ENCODE assay signal across 1 cellular context in the genomic region with DNA sequence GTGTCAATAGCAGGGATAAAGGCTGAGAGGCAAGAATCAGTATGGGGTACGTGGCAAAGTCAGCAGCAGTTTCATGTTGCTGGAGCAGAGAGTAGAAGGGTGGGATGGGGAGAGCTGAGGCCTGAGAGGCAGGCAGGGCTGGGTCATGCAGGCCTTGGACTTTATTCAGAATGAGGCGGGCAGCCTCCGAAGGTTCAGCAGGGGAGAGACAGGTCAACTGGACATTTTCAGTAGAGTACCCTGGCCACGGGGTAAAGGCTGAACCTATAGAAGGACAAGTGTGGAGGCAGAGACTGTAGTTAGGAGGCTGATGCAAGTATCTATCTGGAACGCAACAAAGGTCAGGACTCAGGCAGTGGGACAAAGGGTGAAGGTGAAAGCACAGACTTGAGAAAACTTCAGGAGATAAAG.
TF ChIP-seq lines count a peak whose summit lies in the region.

No MANE protein-coding gene starts in this region.

TF ChIP-seq in K562, 482 proteins besides CTCF, POLR2A, EP300 and RAD21:
- TF ChIP-seq ZNF589 (CRISPR knock-in tag; IDR thresholded peaks at IDR 0.05; ENCODE audit: low read depth) (peak; percentile 66; the same call in 1 of the 2 replicates), NR2C2 (CRISPR knock-in tag; IDR thresholded peaks at IDR 0.05) (no peak), NR2C2 (tag; IDR thresholded peaks at IDR 0.05) (peak; percentile 70), ZNF224 (CRISPR knock-in tag; IDR thresholded peaks at IDR 0.05) (no peak), TAF7 (tag; IDR thresholded peaks at IDR 0.05) (0 out of 2 replicates have a peak, but pooled peaks have one; percentile 35), ZBTB8A (IDR thresholded peaks at IDR 0.05; ENCODE audit: partially characterized antibody) (no peak), ESRRA (IDR thresholded peaks at IDR 0.05; ENCODE audit: borderline replicate concordance, low read depth) (peak; percentile 91), ZNF197 (CRISPR knock-in tag; IDR thresholded peaks at IDR 0.05; ENCODE audit: low read depth) (no peak), CTBP1 (IDR thresholded peaks at IDR 0.05; ENCODE audit: borderline replicate concordance) (peak; percentile 44), SMAD1 (IDR thresholded peaks at IDR 0.05; ENCODE audit: low read depth, low read length, partially characterized antibody) (no peak), CEBPG (CRISPR knock-in tag; IDR thresholded peaks at IDR 0.05) (peak; percentile 72), CEBPG (tag; conservative IDR thresholded peaks at IDR 0.05 in 1 of 2, IDR thresholded peaks at IDR 0.05 in 1 of 2) (peak in 1 of 2 experiments; percentile 62; a peak in 2 of 4 replicates), ARID1B (IDR thresholded peaks at IDR 0.05) (no peak), NR2C1 (IDR thresholded peaks at IDR 0.05) (peak; percentile 70; the same call in 1 of the 2 replicates), NR2C1 (tag; IDR thresholded peaks at IDR 0.05) (peak; percentile 90), CXXC5 (CRISPR knock-in tag; IDR thresholded peaks at IDR 0.05) (0 out of 2 replicates have a peak, but pooled peaks have one; percentile 15), SMAD2 (IDR thresholded peaks at IDR 0.05; ENCODE audit: low read depth, low read length) (no peak), ZNF699 (CRISPR knock-in tag; IDR thresholded peaks at IDR 0.05; ENCODE audit: insufficient replicate concordance) (no peak), ZNF764 (CRISPR knock-in tag; IDR thresholded peaks at IDR 0.05; ENCODE audit: low read depth) (no peak), SMAD4 (CRISPR knock-in tag; conservative IDR thresholded peaks at IDR 0.05) (0 out of 2 replicates have a peak, but pooled peaks have one; percentile 26), ZNF584 (CRISPR knock-in tag; IDR thresholded peaks at IDR 0.05; ENCODE audit: low read depth) (no peak), ZNF175 (CRISPR knock-in tag; IDR thresholded peaks at IDR 0.05; ENCODE audit: low read depth) (peak; percentile 78; the same call in 1 of the 2 replicates), KAT7 (CRISPR knock-in tag; IDR thresholded peaks at IDR 0.05; ENCODE audit: borderline replicate concordance) (no peak), TRIM24 (IDR thresholded peaks at IDR 0.05) (peak; percentile 63 to 66; a peak in 2 of 4 replicates), CHD1 (IDR thresholded peaks at IDR 0.05; ENCODE audit: low read length) (no peak)
- TF ChIP-seq, protein P1, sequence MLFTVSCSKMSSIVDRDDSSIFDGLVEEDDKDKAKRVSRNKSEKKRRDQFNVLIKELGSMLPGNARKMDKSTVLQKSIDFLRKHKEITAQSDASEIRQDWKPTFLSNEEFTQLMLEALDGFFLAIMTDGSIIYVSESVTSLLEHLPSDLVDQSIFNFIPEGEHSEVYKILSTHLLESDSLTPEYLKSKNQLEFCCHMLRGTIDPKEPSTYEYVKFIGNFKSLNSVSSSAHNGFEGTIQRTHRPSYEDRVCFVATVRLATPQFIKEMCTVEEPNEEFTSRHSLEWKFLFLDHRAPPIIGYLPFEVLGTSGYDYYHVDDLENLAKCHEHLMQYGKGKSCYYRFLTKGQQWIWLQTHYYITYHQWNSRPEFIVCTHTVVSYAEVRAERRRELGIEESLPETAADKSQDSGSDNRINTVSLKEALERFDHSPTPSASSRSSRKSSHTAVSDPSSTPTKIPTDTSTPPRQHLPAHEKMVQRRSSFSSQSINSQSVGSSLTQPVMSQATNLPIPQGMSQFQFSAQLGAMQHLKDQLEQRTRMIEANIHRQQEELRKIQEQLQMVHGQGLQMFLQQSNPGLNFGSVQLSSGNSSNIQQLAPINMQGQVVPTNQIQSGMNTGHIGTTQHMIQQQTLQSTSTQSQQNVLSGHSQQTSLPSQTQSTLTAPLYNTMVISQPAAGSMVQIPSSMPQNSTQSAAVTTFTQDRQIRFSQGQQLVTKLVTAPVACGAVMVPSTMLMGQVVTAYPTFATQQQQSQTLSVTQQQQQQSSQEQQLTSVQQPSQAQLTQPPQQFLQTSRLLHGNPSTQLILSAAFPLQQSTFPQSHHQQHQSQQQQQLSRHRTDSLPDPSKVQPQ (CRISPR knock-in tag; IDR thresholded peaks at IDR 0.05; ENCODE audit: borderline replicate concordance): no peak
- TF ChIP-seq, protein P2, sequence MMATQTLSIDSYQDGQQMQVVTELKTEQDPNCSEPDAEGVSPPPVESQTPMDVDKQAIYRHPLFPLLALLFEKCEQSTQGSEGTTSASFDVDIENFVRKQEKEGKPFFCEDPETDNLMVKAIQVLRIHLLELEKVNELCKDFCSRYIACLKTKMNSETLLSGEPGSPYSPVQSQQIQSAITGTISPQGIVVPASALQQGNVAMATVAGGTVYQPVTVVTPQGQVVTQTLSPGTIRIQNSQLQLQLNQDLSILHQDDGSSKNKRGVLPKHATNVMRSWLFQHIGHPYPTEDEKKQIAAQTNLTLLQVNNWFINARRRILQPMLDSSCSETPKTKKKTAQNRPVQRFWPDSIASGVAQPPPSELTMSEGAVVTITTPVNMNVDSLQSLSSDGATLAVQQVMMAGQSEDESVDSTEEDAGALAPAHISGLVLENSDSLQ (IDR thresholded peaks at IDR 0.05): no peak
- TF ChIP-seq, protein P3, sequence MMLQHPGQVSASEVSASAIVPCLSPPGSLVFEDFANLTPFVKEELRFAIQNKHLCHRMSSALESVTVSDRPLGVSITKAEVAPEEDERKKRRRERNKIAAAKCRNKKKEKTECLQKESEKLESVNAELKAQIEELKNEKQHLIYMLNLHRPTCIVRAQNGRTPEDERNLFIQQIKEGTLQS (IDR thresholded peaks at IDR 0.05): peak; percentile 22; the same call in 1 of the 2 replicates
- TF ChIP-seq, protein P3 (CRISPR knock-in tag; conservative IDR thresholded peaks at IDR 0.05): no peak
TF ChIP-seq in K562: peak in this region for 12.
